Comparison of ENCODE assay signal across 15 cellular contexts in genomic region chr12:75900781-75901254, GRCh38.
"Had no signal": no experiment of that assay in that cellular context is flagged by ENCODE, and none has a peak within 500 bp of the region (broad histone marks: within the 10 kb centered on the region; RNA-seq: fewer than 3 reads in every experiment).

No MANE protein-coding gene starts in this region.

- H3K79me2 ChIP-seq: hepatocyte had no signal

- H3K27me3 ChIP-seq: gastrocnemius medialis, hepatocyte, right atrium auricular region, transverse colon had no signal

- H3K4me1 ChIP-seq: gastrocnemius medialis, right atrium auricular region, transverse colon had no signal

- ATAC-seq: activated CD4-positive, alpha-beta T cell treated with anti-CD3 and anti-CD28 coated beads for 36 hours; activated CD8-positive, alpha-beta T cell treated with anti-CD3 and anti-CD28 coated beads, Interleukin-2, amount 10 ng/mL, durations not matched to agents 7 days and 5 days; gastrocnemius medialis; stimulated activated naive B cell treated with anti-CD40 and anti-IgM and Interleukin-4, amounts not matched to agents 10 μg/mL and 1 μg/mL and 100 μg/mL, for 72 hours; T-cell had no signal

- H3K4me3 ChIP-seq: gastrocnemius medialis, hepatocyte, right atrium auricular region, transverse colon had no signal

- H3K9me3 Mint-ChIP-seq: activated naive CD8-positive, alpha-beta T cell treated with anti-CD3 and anti-CD28 coated beads, Interleukin-2, amount 10 ng/mL, durations not matched to agents 7 days and 5 days; stimulated activated naive B cell treated with anti-CD40 and anti-IgM and Interleukin-4, amounts not matched to agents 10 μg/mL and 1 μg/mL and 100 μg/mL, for 72 hours; T-cell had no signal

- H3K36me3 ChIP-seq: gastrocnemius medialis, right atrium auricular region, transverse colon had no signal

- H3K4me1 Mint-ChIP-seq: activated CD4-positive, alpha-beta T cell treated with anti-CD3 and anti-CD28 coated beads for 36 hours; activated naive CD8-positive, alpha-beta T cell treated with anti-CD3 and anti-CD28 coated beads, Interleukin-2, amount 10 ng/mL, durations not matched to agents 7 days and 5 days; stimulated activated naive B cell treated with anti-CD40 and anti-IgM and Interleukin-4, amounts not matched to agents 10 μg/mL and 1 μg/mL and 100 μg/mL, for 72 hours; T-cell had no signal

- DNase-seq: activated CD4-positive, alpha-beta T cell treated with anti-CD3 and anti-CD28 coated beads for 36 hours; activated CD8-positive, alpha-beta memory T cell treated with anti-CD3 and anti-CD28 coated beads, Interleukin-2, amount 50 U/mL, for 48 hours; activated CD8-positive, alpha-beta T cell treated with anti-CD3 and anti-CD28 coated beads, Interleukin-2, amount 10 ng/mL, durations not matched to agents 7 days and 5 days; activated naive CD8-positive, alpha-beta T cell treated with anti-CD3 and anti-CD28 coated beads, Interleukin-2, amount 10 ng/mL, durations not matched to agents 7 days and 5 days; anterior cingulate cortex; effector CD4-positive, alpha-beta T cell; gastrocnemius medialis; posterior cingulate gyrus; stimulated activated naive B cell treated with anti-CD40 and anti-IgM and Interleukin-4, amounts not matched to agents 10 μg/mL and 1 μg/mL and 100 μg/mL, for 72 hours; T-cell; T1000; transverse colon had no signal

- H3K36me3 Mint-ChIP-seq: activated naive CD8-positive, alpha-beta T cell treated with anti-CD3 and anti-CD28 coated beads, Interleukin-2, amount 10 ng/mL, durations not matched to agents 7 days and 5 days; stimulated activated naive B cell treated with anti-CD40 and anti-IgM and Interleukin-4, amounts not matched to agents 10 μg/mL and 1 μg/mL and 100 μg/mL, for 72 hours; T-cell had no signal

- H3K4me3 Mint-ChIP-seq: activated CD4-positive, alpha-beta T cell treated with anti-CD3 and anti-CD28 coated beads for 36 hours; activated CD8-positive, alpha-beta T cell treated with anti-CD3 and anti-CD28 coated beads, Interleukin-2, amount 10 ng/mL, durations not matched to agents 7 days and 5 days; activated naive CD8-positive, alpha-beta T cell treated with anti-CD3 and anti-CD28 coated beads, Interleukin-2, amount 10 ng/mL, durations not matched to agents 7 days and 5 days; stimulated activated naive B cell treated with anti-CD40 and anti-IgM and Interleukin-4, amounts not matched to agents 10 μg/mL and 1 μg/mL and 100 μg/mL, for 72 hours; T-cell had no signal

- H3K4me2 ChIP-seq: hepatocyte had no signal

- H3K27ac ChIP-seq: gastrocnemius medialis, hepatocyte, right atrium auricular region, transverse colon, VCaP had no signal

- H3K9me3 ChIP-seq: gastrocnemius medialis, right atrium auricular region, transverse colon had no signal

- H2AFZ ChIP-seq: hepatocyte had no signal

- H3K27ac Mint-ChIP-seq: activated CD4-positive, alpha-beta T cell treated with anti-CD3 and anti-CD28 coated beads for 36 hours; activated CD8-positive, alpha-beta T cell treated with anti-CD3 and anti-CD28 coated beads, Interleukin-2, amount 10 ng/mL, durations not matched to agents 7 days and 5 days; activated naive CD8-positive, alpha-beta T cell treated with anti-CD3 and anti-CD28 coated beads, Interleukin-2, amount 10 ng/mL, durations not matched to agents 7 days and 5 days; stimulated activated naive B cell treated with anti-CD40 and anti-IgM and Interleukin-4, amounts not matched to agents 10 μg/mL and 1 μg/mL and 100 μg/mL, for 72 hours; T-cell had no signal
